In the genomic region with DNA sequence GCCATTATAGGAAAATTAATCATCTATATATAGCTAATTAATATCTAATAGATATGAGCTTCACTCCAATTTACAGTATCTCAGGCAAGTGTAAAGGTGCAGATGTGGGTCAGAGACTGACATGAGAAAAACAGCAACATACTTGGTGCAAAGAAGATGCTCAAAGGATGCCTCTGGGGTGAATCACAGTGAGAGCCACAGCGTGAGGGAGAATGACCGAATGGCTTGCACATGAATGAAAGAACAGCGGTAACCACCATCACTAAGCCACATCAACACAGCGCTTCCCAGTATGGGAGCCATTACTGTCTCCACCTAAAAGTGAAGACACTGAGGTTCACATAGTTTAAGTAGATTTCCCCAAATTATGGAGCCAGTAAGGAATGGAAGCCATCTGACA, we compare ENCODE assay signal across 22 cellular contexts.
"Had no signal": no experiment of that assay in that cellular context is flagged by ENCODE, and none has a peak within 500 bp of the region (broad histone marks: within the 10 kb centered on the region; RNA-seq: fewer than 3 reads in every experiment).

No MANE protein-coding gene starts in this region.

- DNase-seq: activated CD4-positive, alpha-beta T cell treated with anti-CD3 and anti-CD28 coated beads for 1 hour; activated CD4-positive, alpha-beta T cell treated with anti-CD3 and anti-CD28 coated beads, Interleukin-2, amount 50 U/mL, for 1 hour; activated CD8-positive, alpha-beta memory T cell treated with anti-CD3 and anti-CD28 coated beads, Interleukin-2, amount 10 ng/mL, durations not matched to agents 7 days and 5 days; activated CD8-positive, alpha-beta T cell treated with anti-CD3 and anti-CD28 coated beads, Interleukin-2, amount 10 ng/mL, durations not matched to agents 7 days and 5 days; activated T-cell treated with anti-CD3 and anti-CD28 coated beads, Interleukin-2, amount 50 U/mL, for 48 hours; effector memory CD4-positive, alpha-beta T cell; erythroblast; gastrocnemius medialis; glutamatergic neuron; left ventricle myocardium inferior; right cardiac atrium; spleen; stimulated activated naive CD4-positive, alpha-beta T cell treated with Interleukin-2 at 50 U/mL for 16 hours; testis; transverse colon had no signal

- ATAC-seq: activated CD8-positive, alpha-beta memory T cell treated with anti-CD3 and anti-CD28 coated beads, Interleukin-2, amount 10 ng/mL, durations not matched to agents 7 days and 5 days; activated CD8-positive, alpha-beta T cell treated with anti-CD3 and anti-CD28 coated beads, Interleukin-2, amount 10 ng/mL, durations not matched to agents 7 days and 5 days; activated naive CD4-positive, alpha-beta T cell treated with anti-CD3 and anti-CD28 coated beads, Interleukin-2, amount 50 U/mL, for 72 hours; gastrocnemius medialis; right cardiac atrium had no signal

- H3K36me3 Mint-ChIP-seq: activated CD8-positive, alpha-beta memory T cell treated with anti-CD3 and anti-CD28 coated beads, Interleukin-2, amount 10 ng/mL, durations not matched to agents 7 days and 5 days; activated naive CD4-positive, alpha-beta T cell treated with anti-CD3 and anti-CD28 coated beads, Interleukin-2, amount 50 U/mL, for 72 hours had no signal

- H3K4me3 Mint-ChIP-seq: activated CD8-positive, alpha-beta memory T cell treated with anti-CD3 and anti-CD28 coated beads, Interleukin-2, amount 10 ng/mL, durations not matched to agents 7 days and 5 days; activated CD8-positive, alpha-beta T cell treated with anti-CD3 and anti-CD28 coated beads, Interleukin-2, amount 10 ng/mL, durations not matched to agents 7 days and 5 days; central memory CD8-positive, alpha-beta T cell; nephron had no signal

- H3K36me3 ChIP-seq: ascending aorta, breast epithelium, gastrocnemius medialis, left ventricle myocardium inferior, spleen, transverse colon had no signal

- H3K27ac ChIP-seq: ascending aorta, breast epithelium, gastrocnemius medialis, left ventricle myocardium inferior, spleen, testis, transverse colon had no signal

- H3K4me3 ChIP-seq: ascending aorta, breast epithelium, gastrocnemius medialis, left ventricle myocardium inferior, lung, spleen, testis, transverse colon had no signal

- H3K27me3 Mint-ChIP-seq: activated CD8-positive, alpha-beta memory T cell treated with anti-CD3 and anti-CD28 coated beads, Interleukin-2, amount 10 ng/mL, durations not matched to agents 7 days and 5 days; central memory CD8-positive, alpha-beta T cell had no signal

- H3K27me3 ChIP-seq: ascending aorta, breast epithelium, gastrocnemius medialis, testis, transverse colon had no signal

- H3K27ac Mint-ChIP-seq: activated CD8-positive, alpha-beta memory T cell treated with anti-CD3 and anti-CD28 coated beads, Interleukin-2, amount 10 ng/mL, durations not matched to agents 7 days and 5 days; activated CD8-positive, alpha-beta T cell treated with anti-CD3 and anti-CD28 coated beads, Interleukin-2, amount 10 ng/mL, durations not matched to agents 7 days and 5 days; activated naive CD4-positive, alpha-beta T cell treated with anti-CD3 and anti-CD28 coated beads, Interleukin-2, amount 50 U/mL, for 72 hours; activated T-helper 2 cell treated with anti-CD3 and anti-CD28 coated beads, Interferon-gamma antibody, Interleukin-2, Interleukin-4, amounts not matched to agents 10 μg/mL and 5 μg/mL and 100 μg/mL, durations not matched to agents 14 hours and 24 hours and 36 hours; nephron had no signal

- H3K4me1 ChIP-seq: breast epithelium, gastrocnemius medialis, left ventricle myocardium inferior, spleen, testis had no signal

- H3K9me3 Mint-ChIP-seq: activated naive CD4-positive, alpha-beta T cell treated with anti-CD3 and anti-CD28 coated beads, Interleukin-2, amount 50 U/mL, for 72 hours; activated T-helper 2 cell treated with anti-CD3 and anti-CD28 coated beads, Interferon-gamma antibody, Interleukin-2, Interleukin-4, amounts not matched to agents 10 μg/mL and 5 μg/mL and 100 μg/mL, durations not matched to agents 14 hours and 24 hours and 36 hours; central memory CD8-positive, alpha-beta T cell; nephron had no signal

- H3K9me3 ChIP-seq: ascending aorta, breast epithelium, gastrocnemius medialis, left ventricle myocardium inferior, spleen, testis, transverse colon had no signal
